In genomic region chr19:30225615-30226463, GRCh38 we compare ENCODE assay signal across 8 cellular contexts.
DNase-seq lines count a peak whose midpoint lies in the region; TF ChIP-seq lines count a peak whose summit lies in the region.

No MANE protein-coding gene starts in this region.

- no peak for TF ChIP-seq CTCF in esophagus muscularis mucosa (IDR thresholded peaks at IDR 0.05)

- TF ChIP-seq POLR2A in esophagus muscularis mucosa (IDR thresholded peaks at IDR 0.05; ENCODE audit: low read depth) = no peak

- WGBS in esophagus muscularis mucosa = 2% methylated on average over 54 of the region's 91 CpGs

- no peak overlapping the region for H3K27ac Mint-ChIP-seq in CD4-positive, alpha-beta memory T cell

- H3K4me3 Mint-ChIP-seq in CD4-positive, alpha-beta memory T cell = peak overlapping the region; percentile 37 to 81 (median 76)

- peaks cover 53 to 65% of the 10 kb centered on the region in 2 donors for H3K27me3 Mint-ChIP-seq in CD4-positive, alpha-beta memory T cell

- CTCF ChIA-PET in CD4-positive, alpha-beta memory T cell (lab: Charles Lee; ENCODE audit: partially characterized antibody) = no interaction called here

- no peaks in the 10 kb centered on the region for H3K36me3 ChIP-seq in CD4-positive, alpha-beta memory T cell (ENCODE audit: insufficient read depth, low read length)
- H3K36me3 ChIP-seq in esophagus muscularis mucosa = no peaks in the 10 kb centered on the region

- H3K4me1 Mint-ChIP-seq in CD4-positive, alpha-beta memory T cell = peaks cover 22 to 41% (median 31%) of the 10 kb centered on the region in 4 donors

- peaks cover 0 to 6% of the 10 kb centered on the region in 2 donors for H3K36me3 Mint-ChIP-seq in CD4-positive, alpha-beta memory T cell

- POLR2A ChIA-PET in CD4-positive, alpha-beta memory T cell (lab: Charles Lee; ENCODE audit: partially characterized antibody) = no interaction called here

- TF ChIP-seq EP300 in esophagus muscularis mucosa (IDR thresholded peaks at IDR 0.05) = no peak

- intact Hi-C loops in CD4-positive, alpha-beta memory T cell (cut with micrococcal nuclease) = no loop called here
- intact Hi-C loops in esophagus muscularis mucosa (cut with DNase I) = loop anchor here (10.0 kb wide), 1 partner anchor 429 kb away; no protein-coding TSS in a partner anchor

- H3K4me3 ChIP-seq in CD4-positive, alpha-beta memory T cell (ENCODE audit: low read length in 2 of 2) = no peak overlapping the region
- peak overlapping the region; percentile 60 to 76 (median 68) for H3K4me3 ChIP-seq in esophagus muscularis mucosa

- H3K4me1 ChIP-seq in CD4-positive, alpha-beta memory T cell (ENCODE audit: insufficient read depth, low read length) = peaks cover 14% of the 10 kb centered on the region
- H3K4me1 ChIP-seq in esophagus muscularis mucosa = peaks cover 32 to 56% (median 49%) of the 10 kb centered on the region in 4 donors

- no peak for DNase-seq in CD4-positive, alpha-beta memory T cell
- DNase-seq in NCI-H2171 treated with DMSO at 0.1 percent for 48 hours (lab: John Stamatoyannopoulos, UW) (peak; percentile 52), esophagus muscularis mucosa (ENCODE audit: extremely low spot score) (no peak), retina (peak; percentile 55), RKO (ENCODE audit: low spot score) (no peak), NCI-H2107 (lab: John Stamatoyannopoulos, UW) (no peak), SW 1271 (lab: John Stamatoyannopoulos, UW) (no peak), CD1c-positive myeloid dendritic cell (ENCODE audit: extremely low spot score) (no peak)

- H3K9me3 Mint-ChIP-seq in CD4-positive, alpha-beta memory T cell = peaks cover 0 to 5% (median 1%) of the 10 kb centered on the region in 8 donors

- no peaks in the 10 kb centered on the region for H3K9me3 ChIP-seq in CD4-positive, alpha-beta memory T cell (ENCODE audit: control insufficient read depth in 1 of 2, low read length in 2 of 2)
- no peaks in the 10 kb centered on the region for H3K9me3 ChIP-seq in esophagus muscularis mucosa

- H3K27me3 ChIP-seq in CD4-positive, alpha-beta memory T cell (ENCODE audit: insufficient read depth, low read length) = peaks cover 10% of the 10 kb centered on the region
- H3K27me3 ChIP-seq in esophagus muscularis mucosa = peaks cover 4 to 99% (median 49%) of the 10 kb centered on the region in 4 donors

- no peak overlapping the region for H3K27ac ChIP-seq in CD4-positive, alpha-beta memory T cell (ENCODE audit: low read depth, low read length)
- peak overlapping the region; percentile 16 to 75 (median 53) for H3K27ac ChIP-seq in esophagus muscularis mucosa (replicated peaks in 1 of 4)

Comparison
In these comparisons a context has a peak if more than half of its experiments do, and no peak if none do; other contexts are left out.
1. DNase-seq: peak in NCI-H2171 treated with DMSO at 0.1 percent for 48 hours (single experiment) and retina (single experiment); none in CD4-positive, alpha-beta memory T cell (0 of 5), esophagus muscularis mucosa (single experiment), RKO (single experiment), NCI-H2107 (single experiment), SW 1271 (0 of 2) and CD1c-positive myeloid dendritic cell (single experiment).
2. H3K4me3 ChIP-seq: peak in esophagus muscularis mucosa (4 of 4); none in CD4-positive, alpha-beta memory T cell (0 of 2).